22 cellular contexts compared by ENCODE assay signal in genomic region chr2:71785550-71785951, GRCh38.
A peak's percentile ranks its signal among the peaks of the same experiment; 100 is the strongest.
DNase-seq lines count a peak whose midpoint lies in the region; ATAC-seq and TF ChIP-seq lines count a peak whose summit lies in the region.
"Had no signal": no experiment of that assay in that cellular context is flagged by ENCODE, and none has a peak within 500 bp of the region (broad histone marks: within the 10 kb centered on the region; RNA-seq: fewer than 3 reads in every experiment).

No MANE protein-coding gene starts in this region.

- no peak for TF ChIP-seq EP300 in SK-N-SH (IDR thresholded peaks at IDR 0.05; ENCODE audit: borderline replicate concordance in 1 of 2, low read depth in 1 of 2, low read length in 1 of 2)

- H3K9me3 ChIP-seq in SK-N-SH (no peaks in the 10 kb centered on the region), mucosa of descending colon (no peaks in the 10 kb centered on the region)
- H3K9me3 ChIP-seq: pancreas, right lobe of liver, transverse colon had no signal

- no peak for TF ChIP-seq RAD21 in SK-N-SH (IDR thresholded peaks at IDR 0.05; ENCODE audit: low read length)

- H3K36me3 ChIP-seq in SK-N-SH (replicated peaks in 1 of 2; ENCODE audit: control insufficient read depth in 1 of 2, insufficient read depth in 2 of 2, low read length in 1 of 2) (no peaks in the 10 kb centered on the region), mucosa of descending colon (ENCODE audit: low read depth) (no peaks in the 10 kb centered on the region)
- H3K36me3 ChIP-seq: cardiac muscle cell, pancreas, right lobe of liver, transverse colon had no signal

- POLR2A ChIA-PET in SK-N-SH (lab: Yijun Ruan, JAX), result no interaction called here

- no peaks in the 10 kb centered on the region for H3F3A ChIP-seq in SK-N-SH (replicated peaks; ENCODE audit: insufficient read depth)

- DNase-seq in SK-N-SH (peak; percentile 10), cerebellum (ENCODE audit: low spot score) (peak; percentile 1), mucosa of descending colon (no peak), kidney glomerular epithelial cell (lab: John Stamatoyannopoulos, UW) (no peak), DMS53 (lab: John Stamatoyannopoulos, UW) (no peak)
- peak; percentile 17 for DNase-seq in stimulated activated CD8-positive, alpha-beta memory T cell treated with anti-CD3 and anti-CD28 coated beads, Interleukin-4, amount 100 ng/mL, for 48 hours
- DNase-seq: activated CD4-positive, alpha-beta T cell treated with anti-CD3 and anti-CD28 coated beads for 4 hours; activated naive CD4-positive, alpha-beta T cell treated with anti-CD3 and anti-CD28 coated beads, Interleukin-2, amount 50 U/mL, for 16 hours; activated T-cell treated with anti-CD3 and anti-CD28 coated beads, Interleukin-2, amount 50 U/mL, for 72 hours; anterior cingulate cortex; dermis blood vessel endothelial cell; DMS79; NCI-H1694; NCI-H2171; right lobe of liver; RPMI8226; transverse colon had no signal

- no peaks in the 10 kb centered on the region for H3K27me3 ChIP-seq in SK-N-SH (ENCODE audit: insufficient read depth)
- H3K27me3 ChIP-seq: pancreas, right lobe of liver, transverse colon had no signal

- intact Hi-C loops in mucosa of descending colon (cut with DNase I, micrococcal nuclease), result no loop called here

- CTCF ChIA-PET in SK-N-SH (lab: Yijun Ruan, JAX), result interaction anchor here (5.1 kb wide), 1 partner anchor 13 kb away, joined by 22 read pairs; no protein-coding TSS in a partner anchor

- H3K4me2 ChIP-seq in SK-N-SH, result no peak overlapping the region

- WGBS in SK-N-SH (ENCODE audit: low lambda C conversion rate), result 87% methylated on average over 15 of the region's 22 CpGs

- no peaks in the 10 kb centered on the region for H3K9me2 ChIP-seq in SK-N-SH

- TF ChIP-seq CTCF in SK-N-SH (IDR thresholded peaks at IDR 0.05), result no peak
- no peak for TF ChIP-seq CTCF in mucosa of descending colon (IDR thresholded peaks at IDR 0.05)

- ATAC-seq in SK-N-SH treated with all-trans-retinoic acid at 6 μM for 48 hours (no peak), mucosa of descending colon (peak; percentile 22), GM18519 (IDR thresholded peaks at IDR 0.05; ENCODE audit: low FRiP score, unreplicated experiment) (no peak)
- ATAC-seq: activated T-cell treated with anti-CD3 and anti-CD28 coated beads, Interleukin-2, amount 50 U/mL, for 72 hours; naive thymus-derived CD4-positive, alpha-beta T cell; pancreas had no signal

- no peak overlapping the region for H3K27ac ChIP-seq in SK-N-SH (ENCODE audit: low read depth in 2 of 2, low read length in 1 of 2)
- H3K27ac ChIP-seq: cardiac muscle cell, pancreas, right lobe of liver, transverse colon had no signal

- H4K20me1 ChIP-seq in SK-N-SH (ENCODE audit: insufficient read depth), result no peaks in the 10 kb centered on the region

- no peak overlapping the region for H3K9ac ChIP-seq in SK-N-SH

- H3K4me3 ChIP-seq in SK-N-SH (ENCODE audit: low read depth in 2 of 2, low read length in 1 of 2) (no peak overlapping the region), mucosa of descending colon (no peak overlapping the region)
- H3K4me3 ChIP-seq: cardiac muscle cell, pancreas, right lobe of liver, transverse colon had no signal

- no peak overlapping the region for H2AFZ ChIP-seq in SK-N-SH (ENCODE audit: low read depth)

- H3K79me2 ChIP-seq in SK-N-SH (ENCODE audit: insufficient read depth), result no peaks in the 10 kb centered on the region

- H3K4me1 ChIP-seq in SK-N-SH (ENCODE audit: control insufficient read depth in 1 of 2, insufficient read depth in 2 of 2, low read depth in 1 of 2, low read length in 1 of 2) (peaks cover 0 to 2% of the 10 kb centered on the region in 2 experiments; a peak in 1 of 4 replicates), mucosa of descending colon (ENCODE audit: low read depth) (no peaks in the 10 kb centered on the region)
- H3K4me1 ChIP-seq: pancreas, right lobe of liver had no signal

TF ChIP-seq in SK-N-SH, 30 proteins besides CTCF, POLR2A, EP300 and RAD21:
- TF ChIP-seq NFIC (IDR thresholded peaks at IDR 0.05; ENCODE audit: borderline replicate concordance) (no peak), ELF1 (IDR thresholded peaks at IDR 0.05) (no peak), GATA2 (CRISPR knock-in tag; IDR thresholded peaks at IDR 0.05) (no peak), MXI1 (IDR thresholded peaks at IDR 0.05; ENCODE audit: low read depth, low read length) (no peak), GABPA (IDR thresholded peaks at IDR 0.05; ENCODE audit: low read depth) (no peak), CHD2 (IDR thresholded peaks at IDR 0.05; ENCODE audit: low read length, partially characterized antibody) (no peak), YY1 (IDR thresholded peaks at IDR 0.05; ENCODE audit: low read depth) (no peak), TAF1 (IDR thresholded peaks at IDR 0.05; ENCODE audit: borderline replicate concordance, low read depth, low read length) (no peak), REST (IDR thresholded peaks at IDR 0.05; ENCODE audit: low read depth, low read length) (no peak)

TF ChIP-seq in SK-N-SH treated with all-trans-retinoic acid at 6 μM for 48 hours, 23 proteins besides CTCF, POLR2A, EP300 and RAD21 (continues in another document):
- no peak for TF ChIP-seq TOX (CRISPR knock-in tag; IDR thresholded peaks at IDR 0.05; ENCODE audit: borderline replicate concordance)
- no peak for TF ChIP-seq ZC3H10 (CRISPR knock-in tag; IDR thresholded peaks at IDR 0.05)
- TF ChIP-seq POU6F1 (CRISPR knock-in tag; IDR thresholded peaks at IDR 0.05; ENCODE audit: borderline replicate concordance, low read depth), result no peak
- no peak for TF ChIP-seq ESRRG (CRISPR knock-in tag; IDR thresholded peaks at IDR 0.05)
- TF ChIP-seq RARB (CRISPR knock-in tag; IDR thresholded peaks at IDR 0.05), result no peak
- no peak for TF ChIP-seq ZFP30 (CRISPR knock-in tag; IDR thresholded peaks at IDR 0.05)
- TF ChIP-seq ZNF70 (CRISPR knock-in tag; IDR thresholded peaks at IDR 0.05), result no peak
- no peak for TF ChIP-seq ZNF8 (CRISPR knock-in tag; IDR thresholded peaks at IDR 0.05)
- no peak for TF ChIP-seq ISL1 (CRISPR knock-in tag; IDR thresholded peaks at IDR 0.05)
- no peak for TF ChIP-seq ARNTL (CRISPR knock-in tag; IDR thresholded peaks at IDR 0.05; ENCODE audit: borderline replicate concordance, low read depth)
- no peak for TF ChIP-seq BACH2 (CRISPR knock-in tag; IDR thresholded peaks at IDR 0.05; ENCODE audit: borderline replicate concordance)
- TF ChIP-seq CSRNP3 (CRISPR knock-in tag; IDR thresholded peaks at IDR 0.05), result no peak
- no peak for TF ChIP-seq SNAI2 (CRISPR knock-in tag; IDR thresholded peaks at IDR 0.05)
- no peak for TF ChIP-seq OSR1 (CRISPR knock-in tag; IDR thresholded peaks at IDR 0.05)
- no peak for TF ChIP-seq ZNF565 (CRISPR knock-in tag; conservative IDR thresholded peaks at IDR 0.05; ENCODE audit: low read depth)
- no peak for TF ChIP-seq CREB5 (CRISPR knock-in tag; IDR thresholded peaks at IDR 0.05; ENCODE audit: low read depth)

Comparison
In these comparisons a context has a peak if more than half of its experiments do, and no peak if none do; other contexts are left out.
1. DNase-seq: peak in SK-N-SH (single experiment), cerebellum (single experiment) and stimulated activated CD8-positive, alpha-beta memory T cell treated with anti-CD3 and anti-CD28 coated beads, Interleukin-4, amount 100 ng/mL, for 48 hours (single experiment); none in mucosa of descending colon (0 of 3), kidney glomerular epithelial cell (single experiment) and DMS53 (single experiment).